Comparison of ENCODE assay signal across 1 cellular context in genomic region chr14:92987713-92988510, GRCh38.
TF ChIP-seq lines count a peak whose summit lies in the region.

No MANE protein-coding gene starts in this region.

TF ChIP-seq in GM23338, 12 proteins besides CTCF, POLR2A, EP300 and RAD21 (continued from another document):
- TF ChIP-seq ZNF462 (CRISPR knock-in tag; IDR thresholded peaks at IDR 0.05) (no peak), ETS1 (IDR thresholded peaks at IDR 0.05) (no peak), POLR2AphosphoS5 (IDR thresholded peaks at IDR 0.05; ENCODE audit: low read depth) (no peak), EZH2 (IDR thresholded peaks at IDR 0.05; ENCODE audit: low read depth, unreplicated experiment) (no peak), ZNF114 (CRISPR knock-in tag; IDR thresholded peaks at IDR 0.05) (no peak), REST (IDR thresholded peaks at IDR 0.05; ENCODE audit: unreplicated experiment) (no peak)
TF ChIP-seq in GM23338: peak in this region for 0.
